In the genomic region with DNA sequence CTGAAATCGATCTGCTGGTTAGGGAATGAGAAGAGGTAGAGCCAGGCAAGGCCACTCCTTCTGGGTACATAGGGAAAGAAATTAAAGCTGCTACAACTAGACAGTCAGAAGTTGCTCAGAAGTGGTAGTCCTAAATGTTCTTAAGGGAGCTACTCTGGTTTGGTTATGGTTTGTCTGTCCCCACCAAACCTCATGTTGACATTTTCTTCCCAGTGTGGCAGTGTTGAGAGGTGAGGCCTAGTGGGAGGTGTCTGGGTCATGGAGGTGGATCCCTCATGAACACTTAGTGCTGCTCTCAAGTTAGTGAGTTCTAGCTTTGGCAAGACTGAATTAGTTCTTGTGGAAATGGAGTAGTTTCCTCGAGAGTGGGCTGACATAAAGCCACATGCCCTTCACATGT, we compare ENCODE assay signal across 18 cellular contexts. TPM values are rescaled to one million over a fixed set of nuclear protein-coding genes. Genes with fewer than 3 reads are reported as not detected.
DNase-seq lines count a peak whose midpoint lies in the region; ATAC-seq and TF ChIP-seq lines count a peak whose summit lies in the region.
"Had no signal": no experiment of that assay in that cellular context is flagged by ENCODE, and none has a peak within 500 bp of the region (broad histone marks: within the 10 kb centered on the region; RNA-seq: fewer than 3 reads in every experiment).

No MANE protein-coding gene starts in this region.

- H3K27ac Mint-ChIP-seq in activated CD4-positive, alpha-beta memory T cell treated with anti-CD3 and anti-CD28 coated beads for 36 hours: peak overlapping the region; percentile 26
- no peak overlapping the region for H3K27ac Mint-ChIP-seq in activated CD4-positive, alpha-beta memory T cell treated with anti-CD3 and anti-CD28 coated beads, Interleukin-2, amount 10 ng/mL, durations not matched to agents 7 days and 5 days
- H3K27ac Mint-ChIP-seq in CD4-positive, alpha-beta T cell: peak overlapping the region; percentile 16
- peak overlapping the region; percentile 45 for H3K27ac Mint-ChIP-seq in activated T-helper 17 cell treated with anti-CD3 and anti-CD28 coated beads, Interleukin-2, amount 50 U/mL, for 72 hours
- H3K27ac Mint-ChIP-seq: B cell had no signal

- intact Hi-C loops in activated CD4-positive, alpha-beta memory T cell treated with anti-CD3 and anti-CD28 coated beads for 36 hours (cut with micrococcal nuclease): no loop called here
- intact Hi-C loops in CD4-positive, alpha-beta T cell (cut with DNase I, micrococcal nuclease): no loop called here
- intact Hi-C loops in testis (cut with DNase I; ENCODE audit: low total_unique reads): no loop called here

- no peak for TF ChIP-seq POLR2A in testis (IDR thresholded peaks at IDR 0.05)

- no peak overlapping the region for H3K4me3 ChIP-seq in neutrophil (ENCODE audit: low read depth in 1 of 2, low read length in 1 of 2)
- no peak overlapping the region for H3K4me3 ChIP-seq in testis

- peaks cover 16% of the 10 kb centered on the region for H3K4me1 Mint-ChIP-seq in activated CD4-positive, alpha-beta memory T cell treated with anti-CD3 and anti-CD28 coated beads for 36 hours (ENCODE audit: low read depth)
- peaks cover 16% of the 10 kb centered on the region for H3K4me1 Mint-ChIP-seq in activated CD4-positive, alpha-beta memory T cell treated with anti-CD3 and anti-CD28 coated beads, Interleukin-2, amount 10 ng/mL, durations not matched to agents 7 days and 5 days
- peaks cover 25% of the 10 kb centered on the region for H3K4me1 Mint-ChIP-seq in CD4-positive, alpha-beta T cell (ENCODE audit: low read depth)
- peaks cover 7% of the 10 kb centered on the region for H3K4me1 Mint-ChIP-seq in activated T-helper 17 cell treated with anti-CD3 and anti-CD28 coated beads, Interleukin-2, amount 50 U/mL, for 72 hours

- H3K9me3 ChIP-seq in CD4-positive, alpha-beta T cell (ENCODE audit: control insufficient read depth, low read length): no peaks in the 10 kb centered on the region
- no peaks in the 10 kb centered on the region for H3K9me3 ChIP-seq in neutrophil
- no peaks in the 10 kb centered on the region for H3K9me3 ChIP-seq in testis

- no peak for DNase-seq in activated CD4-positive, alpha-beta memory T cell treated with anti-CD3 and anti-CD28 coated beads for 36 hours
- no peak for DNase-seq in activated CD4-positive, alpha-beta memory T cell treated with anti-CD3 and anti-CD28 coated beads, Interleukin-2, amount 10 ng/mL, durations not matched to agents 7 days and 5 days
- no peak for DNase-seq in CD4-positive, alpha-beta T cell
- no peak for DNase-seq in A172 (ENCODE audit: low spot score)
- no peak for DNase-seq in testis
- DNase-seq: 8988T, MM.1S, NCI-H1092, NCI-H1436 treated with DMSO at 0.1 percent for 48 hours, NCI-H2029, NCI-H345, NCI-H526, PC-3, RPMI8226 had no signal

- H3K36me3 Mint-ChIP-seq in activated CD4-positive, alpha-beta memory T cell treated with anti-CD3 and anti-CD28 coated beads for 36 hours: peaks cover 30% of the 10 kb centered on the region
- H3K36me3 Mint-ChIP-seq in activated CD4-positive, alpha-beta memory T cell treated with anti-CD3 and anti-CD28 coated beads, Interleukin-2, amount 10 ng/mL, durations not matched to agents 7 days and 5 days (ENCODE audit: low read depth): peaks cover 65% of the 10 kb centered on the region
- H3K36me3 Mint-ChIP-seq in CD4-positive, alpha-beta T cell (ENCODE audit: low read depth): peaks cover 88% of the 10 kb centered on the region
- peaks cover 80% of the 10 kb centered on the region for H3K36me3 Mint-ChIP-seq in activated T-helper 17 cell treated with anti-CD3 and anti-CD28 coated beads, Interleukin-2, amount 50 U/mL, for 72 hours (ENCODE audit: low read depth)

- no peak for ATAC-seq in CD4-positive, alpha-beta T cell (ENCODE audit: poor library complexity)
- ATAC-seq in activated T-helper 17 cell treated with anti-CD3 and anti-CD28 coated beads, Interleukin-2, amount 50 U/mL, for 72 hours (replicated peaks): no peak
- ATAC-seq in GM21529 (IDR thresholded peaks at IDR 0.05; ENCODE audit: unreplicated experiment): no peak
- ATAC-seq: PC-3 had no signal

- H3K27me3 Mint-ChIP-seq in activated CD4-positive, alpha-beta memory T cell treated with anti-CD3 and anti-CD28 coated beads for 36 hours: no peaks in the 10 kb centered on the region
- no peaks in the 10 kb centered on the region for H3K27me3 Mint-ChIP-seq in activated CD4-positive, alpha-beta memory T cell treated with anti-CD3 and anti-CD28 coated beads, Interleukin-2, amount 10 ng/mL, durations not matched to agents 7 days and 5 days
- no peaks in the 10 kb centered on the region for H3K27me3 Mint-ChIP-seq in CD4-positive, alpha-beta T cell
- H3K27me3 Mint-ChIP-seq in activated T-helper 17 cell treated with anti-CD3 and anti-CD28 coated beads, Interleukin-2, amount 50 U/mL, for 72 hours: no peaks in the 10 kb centered on the region
- H3K27me3 Mint-ChIP-seq: B cell had no signal

- H3K27me3 ChIP-seq in CD4-positive, alpha-beta T cell (ENCODE audit: control insufficient read depth, insufficient read depth, low read length): no peaks in the 10 kb centered on the region
- H3K27me3 ChIP-seq in neutrophil: no peaks in the 10 kb centered on the region
- no peaks in the 10 kb centered on the region for H3K27me3 ChIP-seq in testis

- no peak overlapping the region for H3K27ac ChIP-seq in CD4-positive, alpha-beta T cell (ENCODE audit: low read depth, low read length)
- H3K27ac ChIP-seq in neutrophil (peak overlapping the region; percentile 4), testis (no peak overlapping the region)

- CTCF ChIA-PET in activated CD4-positive, alpha-beta memory T cell treated with anti-CD3 and anti-CD28 coated beads for 36 hours (lab: Charles Lee): no interaction called here
- CTCF ChIA-PET in activated CD4-positive, alpha-beta memory T cell treated with anti-CD3 and anti-CD28 coated beads, Interleukin-2, amount 10 ng/mL, durations not matched to agents 7 days and 5 days (lab: Charles Lee): no interaction called here
- CTCF ChIA-PET in CD4-positive, alpha-beta T cell (lab: Charles Lee): no interaction called here

- TF ChIP-seq CTCF in CD4-positive, alpha-beta T cell (IDR thresholded peaks at IDR 0.05): no peak
- TF ChIP-seq CTCF in neutrophil (IDR thresholded peaks at IDR 0.05) (no peak), testis (IDR thresholded peaks at IDR 0.05) (no peak)

- H3K4me3 Mint-ChIP-seq in activated CD4-positive, alpha-beta memory T cell treated with anti-CD3 and anti-CD28 coated beads for 36 hours: no peak overlapping the region
- no peak overlapping the region for H3K4me3 Mint-ChIP-seq in activated CD4-positive, alpha-beta memory T cell treated with anti-CD3 and anti-CD28 coated beads, Interleukin-2, amount 10 ng/mL, durations not matched to agents 7 days and 5 days
- H3K4me3 Mint-ChIP-seq in CD4-positive, alpha-beta T cell: no peak overlapping the region
- no peak overlapping the region for H3K4me3 Mint-ChIP-seq in activated T-helper 17 cell treated with anti-CD3 and anti-CD28 coated beads, Interleukin-2, amount 50 U/mL, for 72 hours
- H3K4me3 Mint-ChIP-seq: B cell had no signal

- no peaks in the 10 kb centered on the region for H3K9me3 Mint-ChIP-seq in activated CD4-positive, alpha-beta memory T cell treated with anti-CD3 and anti-CD28 coated beads for 36 hours
- H3K9me3 Mint-ChIP-seq in activated CD4-positive, alpha-beta memory T cell treated with anti-CD3 and anti-CD28 coated beads, Interleukin-2, amount 10 ng/mL, durations not matched to agents 7 days and 5 days: no peaks in the 10 kb centered on the region
- H3K9me3 Mint-ChIP-seq in CD4-positive, alpha-beta T cell: no peaks in the 10 kb centered on the region
- H3K9me3 Mint-ChIP-seq in activated T-helper 17 cell treated with anti-CD3 and anti-CD28 coated beads, Interleukin-2, amount 50 U/mL, for 72 hours: no peaks in the 10 kb centered on the region

- H3K4me1 ChIP-seq in neutrophil (ENCODE audit: control insufficient read depth in 1 of 2, insufficient read depth in 1 of 2, low read depth in 1 of 2, low read length in 1 of 2) (peaks cover 19 to 26% of the 10 kb centered on the region in 2 experiments), testis (no peaks in the 10 kb centered on the region)

- peaks cover 38% of the 10 kb centered on the region for H3K36me3 ChIP-seq in neutrophil
- H3K36me3 ChIP-seq in testis (ENCODE audit: low read depth, missing control alignments): peaks cover 6% of the 10 kb centered on the region

- WGBS in testis, 2 donors: 83 to 89% methylated on average over 2 of the region's 2 CpGs

- POLR2A ChIA-PET in activated CD4-positive, alpha-beta memory T cell treated with anti-CD3 and anti-CD28 coated beads for 36 hours (lab: Charles Lee): no interaction called here
- POLR2A ChIA-PET in activated CD4-positive, alpha-beta memory T cell treated with anti-CD3 and anti-CD28 coated beads, Interleukin-2, amount 10 ng/mL, durations not matched to agents 7 days and 5 days (lab: Charles Lee): interaction anchor here (1.0 kb wide), 1 partner anchor 14 kb away, joined by 5 read pairs; no protein-coding TSS in a partner anchor
- POLR2A ChIA-PET in CD4-positive, alpha-beta T cell (lab: Charles Lee): interaction anchor here (1.7 kb wide), 1 partner anchor 14 kb away, joined by 4 read pairs; no protein-coding TSS in a partner anchor

RNA-seq across cellular contexts. Expression of gene RNF103, which starts 14.8 kb away (rescaled TPM):
- total RNA-seq in activated CD4-positive, alpha-beta memory T cell treated with anti-CD3 and anti-CD28 coated beads for 36 hours: 10 to 100 TPM; 12.3 to 13.1 TPM
- total RNA-seq in activated CD4-positive, alpha-beta memory T cell treated with anti-CD3 and anti-CD28 coated beads, Interleukin-2, amount 10 ng/mL, durations not matched to agents 7 days and 5 days: 10 to 100 TPM; 18.9 to 19.9 TPM
- total RNA-seq in CD4-positive, alpha-beta T cell: 100 to 1,000 TPM; 124 to 130 TPM
- total RNA-seq in activated T-helper 17 cell treated with anti-CD3 and anti-CD28 coated beads, Interleukin-2, amount 50 U/mL, for 72 hours: 10 to 100 TPM; 11.8 to 17.6 TPM
- total RNA-seq in A172 (2014; rRNA removed; shearing (Covaris generic)): 26.6 and 29.8 TPM in 2 replicates
- 10 to 100 TPM; 48.2 to 59.7 TPM for total RNA-seq in testis
- 53.7 TPM for polyA plus RNA-seq in testis (ENCODE audit: insufficient read depth, low read depth, low replicate concordance)

RNA-seq across cellular contexts. Expression of gene CHMP3, which starts 45.6 kb away (rescaled TPM):
- total RNA-seq in activated CD4-positive, alpha-beta memory T cell treated with anti-CD3 and anti-CD28 coated beads for 36 hours: 10 to 100 TPM; 36.5 to 38.6 TPM
- total RNA-seq in activated CD4-positive, alpha-beta memory T cell treated with anti-CD3 and anti-CD28 coated beads, Interleukin-2, amount 10 ng/mL, durations not matched to agents 7 days and 5 days: 10 to 100 TPM; 39.1 to 41.5 TPM
- 10 to 100 TPM; 61.7 to 65.3 TPM for total RNA-seq in CD4-positive, alpha-beta T cell
- total RNA-seq in activated T-helper 17 cell treated with anti-CD3 and anti-CD28 coated beads, Interleukin-2, amount 50 U/mL, for 72 hours: 10 to 100 TPM; 27.9 to 40.1 TPM
- 99.2 and 143 TPM in 2 replicates for total RNA-seq in A172 (2014; rRNA removed; shearing (Covaris generic))
- total RNA-seq in testis: 10 to 100 TPM; 64.6 to 89.4 TPM
- 163 TPM for polyA plus RNA-seq in testis (ENCODE audit: insufficient read depth, low read depth, low replicate concordance)
